24 cellular contexts compared by ENCODE assay signal in genomic region chr17:41977991-41978390, GRCh38. TPM values are rescaled to one million over a fixed set of nuclear protein-coding genes. Genes with fewer than 3 reads are reported as not detected.
A peak's percentile ranks its signal among the peaks of the same experiment; 100 is the strongest.
DNase-seq lines count a peak whose midpoint lies in the region; TF ChIP-seq lines count a peak whose summit lies in the region.
"Had no signal": no experiment of that assay in that cellular context is flagged by ENCODE, and none has a peak within 500 bp of the region (broad histone marks: within the 10 kb centered on the region; RNA-seq: fewer than 3 reads in every experiment).

No MANE protein-coding gene starts in this region.

- peaks cover 18% of the 10 kb centered on the region for H3K4me1 ChIP-seq in PC-9 (replicated peaks; ENCODE audit: insufficient read depth)
- H3K4me1 ChIP-seq: colonic mucosa, foreskin keratinocyte had no signal

- in situ Hi-C loops in T47D (cut with HindIII; ENCODE audit: low pct_unique_long_range_greater_than_20kb, low sequenced_read_pairs) = no loop called here

- intact Hi-C loops in MCF 10A (cut with micrococcal nuclease) = no loop called here
- intact Hi-C loops in PC-9 (cut with micrococcal nuclease; ENCODE audit: unreplicated experiment) = no loop called here
- intact Hi-C loops in lower leg skin (cut with DNase I; ENCODE audit: low total_unique reads) = no loop called here

- no peak overlapping the region for H3K4me3 ChIP-seq in PC-9
- H3K4me3 ChIP-seq in lower leg skin (ENCODE audit: low read depth, poor library complexity, severe bottlenecking) = no peak overlapping the region
- H3K4me3 ChIP-seq: colonic mucosa, psoas muscle, upper lobe of left lung had no signal

- DNase-seq in T47D (ENCODE audit: low read depth in 1 of 2, low spot score in 1 of 2) = peak; percentile 61 to 90
- DNase-seq in MCF 10A (ENCODE audit: unreplicated experiment) = no peak
- DNase-seq in PC-9 = peak; percentile 42 to 64
- peak; percentile 50 to 78 for DNase-seq in lower leg skin (ENCODE audit: low spot score in 2 of 2)
- DNase-seq in ureter (ENCODE audit: low spot score) = peak; percentile 61
- no peak for DNase-seq in NK-92 (lab: John Stamatoyannopoulos, UW; ENCODE audit: unreplicated experiment)
- DNase-seq in NCI-H82 (lab: John Stamatoyannopoulos, UW) = no peak
- DNase-seq in HPDE6-E6E7 (ENCODE audit: extremely low spot score) = no peak
- DNase-seq: activated gamma-delta T cell treated with Interleukin-2 at 50 U/mL for 16 hours; colonic mucosa; COR-L47; foreskin keratinocyte; HCEC 1CT; NCI-H1092 treated with DMSO at 0.1 percent for 48 hours; NCI-H2081 treated with DMSO at 0.1 percent for 48 hours; NCI-H510A treated with DMSO at 0.1 percent for 48 hours; stimulated activated CD4-positive, alpha-beta T cell treated with anti-CD3 and anti-CD28 coated beads, Interleukin-12 subunit alpha, Interleukin-12 subunit beta, amount 100 ng/mL, for 4 hours; stimulated activated naive CD4-positive, alpha-beta T cell; upper lobe of left lung had no signal

- no TSS peak for BruUV-seq in MCF 10A (replicated peaks; lab: Mats Ljungman, UMichigan)
- BruUV-seq in PC-9 (replicated peaks; lab: Mats Ljungman, UMichigan) = no TSS peak

- WGBS in lower leg skin, 2 donors = 50 to 56% methylated on average over 4 of the region's 4 CpGs

- no peak overlapping the region for H2AFZ ChIP-seq in PC-9

- no peak overlapping the region for H3K27ac Mint-ChIP-seq in MCF 10A (ENCODE audit: low read depth, unreplicated experiment)
- H3K27ac Mint-ChIP-seq: WTC11 had no signal

- TF ChIP-seq CTCF in MCF 10A (IDR thresholded peaks at IDR 0.05; ENCODE audit: unreplicated experiment) (no peak), PC-9 (conservative IDR thresholded peaks at IDR 0.05) (no peak), lower leg skin (IDR thresholded peaks at IDR 0.05) (no peak)

- POLR2A ChIA-PET in MCF 10A (lab: Yijun Ruan, JAX) (interaction anchor here (0.6 to 4.0 kb wide), 2 partner anchors 11 to 22 kb away, joined by 3 to 22 read pairs; partner anchors contain the start of gene CNP), PC-9 (lab: Charles Lee; ENCODE audit: unreplicated experiment) (no interaction called here)

- H3K27me3 ChIP-seq in PC-9 (ENCODE audit: insufficient read depth, low read depth) = no peaks in the 10 kb centered on the region
- H3K27me3 ChIP-seq: colonic mucosa, foreskin keratinocyte, upper lobe of left lung had no signal

- H3F3A ChIP-seq in PC-9 (ENCODE audit: insufficient read depth, low read depth) = peaks cover 38% of the 10 kb centered on the region

- no peaks in the 10 kb centered on the region for H3K79me2 ChIP-seq in PC-9 (ENCODE audit: low read depth)

- no peaks in the 10 kb centered on the region for H3K9me3 ChIP-seq in PC-9 (ENCODE audit: insufficient read depth, low read depth)
- H3K9me3 ChIP-seq: colonic mucosa, psoas muscle, upper lobe of left lung had no signal

- H3K4me3 Mint-ChIP-seq in MCF 10A (ENCODE audit: unreplicated experiment) = no peak overlapping the region
- H3K4me3 Mint-ChIP-seq: natural killer cell treated with Interleukin-12 subunit alpha and Interleukin-12 subunit beta and Interleukin-15 and Interleukin-18, amount 100 ng/mL, for 72 hours; T-helper 1 cell treated with Interleukin-12 subunit alpha and Interleukin-12 subunit beta and Interleukin-4 antibody, amounts not matched to agents 30 μg/mL and 1 μg/mL, for 36 hours; WTC11 had no signal

- H3K36me3 Mint-ChIP-seq in MCF 10A (ENCODE audit: insufficient read depth, unreplicated experiment) = peaks cover 97% of the 10 kb centered on the region

- no peaks in the 10 kb centered on the region for H3K9me2 ChIP-seq in PC-9 (ENCODE audit: insufficient read depth)

- H3K9me3 Mint-ChIP-seq in MCF 10A (ENCODE audit: unreplicated experiment) = no peaks in the 10 kb centered on the region
- H3K9me3 Mint-ChIP-seq: natural killer cell treated with Interleukin-12 subunit alpha and Interleukin-12 subunit beta and Interleukin-15 and Interleukin-18, amount 100 ng/mL, for 72 hours; T-helper 1 cell treated with Interleukin-12 subunit alpha and Interleukin-12 subunit beta and Interleukin-4 antibody, amounts not matched to agents 30 μg/mL and 1 μg/mL, for 36 hours had no signal

- no peak for TF ChIP-seq POLR2A in lower leg skin (IDR thresholded peaks at IDR 0.05)

- H4K20me1 ChIP-seq in PC-9 (ENCODE audit: insufficient read depth) = peaks cover 21% of the 10 kb centered on the region

- H3K27me3 Mint-ChIP-seq in MCF 10A (ENCODE audit: insufficient read depth, unreplicated experiment) = no peaks in the 10 kb centered on the region
- H3K27me3 Mint-ChIP-seq: natural killer cell treated with Interleukin-12 subunit alpha and Interleukin-12 subunit beta and Interleukin-15 and Interleukin-18, amount 100 ng/mL, for 72 hours had no signal

- CTCF ChIA-PET in MCF 10A (lab: Yijun Ruan, JAX) (interaction anchor here (0.7 to 2.9 kb wide), 3 partner anchors 15 to 22 kb away, joined by 3 to 11 read pairs (median 3); no protein-coding TSS in a partner anchor), PC-9 (lab: Charles Lee) (no interaction called here)

- H3K4me1 Mint-ChIP-seq in MCF 10A (ENCODE audit: insufficient read depth, unreplicated experiment) = no peaks in the 10 kb centered on the region
- H3K4me1 Mint-ChIP-seq: WTC11 had no signal

- peak overlapping the region; percentile 11; the same call in 1 of the 2 replicates for H3K4me2 ChIP-seq in PC-9
- H3K4me2 ChIP-seq: KMS-11 had no signal

- peaks cover 43% of the 10 kb centered on the region for H3K36me3 ChIP-seq in PC-9 (ENCODE audit: low read depth)

- H3K27ac ChIP-seq in PC-9 = 0 out of 2 replicates have a peak overlapping the region, but pooled peaks have one; percentile 16
- H3K27ac ChIP-seq: colonic mucosa, foreskin keratinocyte, KMS-11, psoas muscle, upper lobe of left lung had no signal

RNA-seq across cellular contexts. Expression of gene CNP, which starts 11.4 kb away (rescaled TPM):
- total RNA-seq in MCF 10A (2022) (42.6 and 46.2 TPM in 2 replicates), PC-9 (2021) (60.6 and 64.7 TPM in 2 replicates), lower leg skin (10 to 100 TPM; 37.2 to 63.8 (median 44.5) TPM), ureter (45.7 TPM)

RNA-seq across cellular contexts. Expression of gene DNAJC7, which starts 39.2 kb away (rescaled TPM):
- 112 and 130 TPM in 2 replicates for total RNA-seq in MCF 10A (2022)
- 75.5 and 96.1 TPM in 2 replicates for total RNA-seq in PC-9 (2021)
- 10 to 100 TPM; 48.8 to 85.5 (median 63.7) TPM for total RNA-seq in lower leg skin
- 111 TPM for total RNA-seq in ureter

RNA-seq across cellular contexts. Expression of gene NKIRAS2, which starts 41.9 kb away (rescaled TPM):
- total RNA-seq in MCF 10A (2022) = 34.1 and 40.0 TPM in 2 replicates
- total RNA-seq in PC-9 (2021) = 38.3 and 39.7 TPM in 2 replicates
- total RNA-seq in lower leg skin = 10 to 100 TPM; 44.6 to 57.9 (median 52.3) TPM
- 20.8 TPM for total RNA-seq in ureter

RNA-seq across cellular contexts. Expression of gene ODAD4, which starts 47.6 kb away (rescaled TPM):
- 0.96 and 1.3 TPM in 2 replicates for total RNA-seq in MCF 10A (2022)
- 3.0 and 4.0 TPM in 2 replicates for total RNA-seq in PC-9 (2021)
- total RNA-seq in lower leg skin = under 1 TPM in 3 of 4 donors, not detected in 1; 0.13 to 0.42 (median 0.20) TPM
- total RNA-seq in ureter = 0.75 TPM

RNA-seq across cellular contexts. Expression of gene ACLY, which starts 59.2 kb away (rescaled TPM):
- total RNA-seq in MCF 10A (2022) = 67.7 and 67.9 TPM in 2 replicates
- 106 and 184 TPM in 2 replicates for total RNA-seq in PC-9 (2021)
- 10 to 100 TPM; 50.3 to 73.0 (median 62.4) TPM for total RNA-seq in lower leg skin
- 94.2 TPM for total RNA-seq in ureter

Comparison
In these comparisons a context has a peak if more than half of its experiments do, and no peak if none do; other contexts are left out.
1. DNase-seq: peak in T47D (2 of 2), PC-9 (2 of 2), lower leg skin (2 of 2) and ureter (single experiment); none in MCF 10A (single experiment), NK-92 (single experiment), NCI-H82 (single experiment) and HPDE6-E6E7 (single experiment).